In genomic region chr10:82267014-82267413, GRCh38 we compare ENCODE assay signal across 25 cellular contexts.
A peak's percentile ranks its signal among the peaks of the same experiment; 100 is the strongest.
DNase-seq lines count a peak whose midpoint lies in the region; ATAC-seq and TF ChIP-seq lines count a peak whose summit lies in the region.
"Had no signal": no experiment of that assay in that cellular context is flagged by ENCODE, and none has a peak within 500 bp of the region (broad histone marks: within the 10 kb centered on the region; RNA-seq: fewer than 3 reads in every experiment).

No MANE protein-coding gene starts in this region.

- TF ChIP-seq CTCF in OCI-LY7 (conservative IDR thresholded peaks at IDR 0.05; ENCODE audit: low read length) (no peak), choroid plexus epithelial cell (conservative IDR thresholded peaks at IDR 0.05; ENCODE audit: low read depth, low read length) (no peak), lung (IDR thresholded peaks at IDR 0.05; ENCODE audit: control extremely low read depth, extremely low read depth) (no peak), GM13977 (IDR thresholded peaks at IDR 0.05; ENCODE audit: extremely low read depth, insufficient read depth, missing control alignments) (no peak)

- H3K9me3 ChIP-seq in OCI-LY7 (ENCODE audit: low read length) = no peaks in the 10 kb centered on the region
- H3K9me3 ChIP-seq in lung (ENCODE audit: control insufficient read depth in 2 of 2, insufficient read depth in 1 of 2, low read length in 1 of 2) = peaks cover 0 to 5% of the 10 kb centered on the region in 2 donors
- H3K9me3 ChIP-seq: body of pancreas, psoas muscle, transverse colon had no signal

- CTCF ChIA-PET in OCI-LY7 (lab: Charles Lee; ENCODE audit: unreplicated experiment) = no interaction called here

- H3K79me2 ChIP-seq in OCI-LY7 (ENCODE audit: insufficient read depth, low read depth, low read length) = no peaks in the 10 kb centered on the region

- no peak overlapping the region for H2AFZ ChIP-seq in OCI-LY7 (ENCODE audit: low read length)

- H3K27me3 ChIP-seq in lung (ENCODE audit: control insufficient read depth, insufficient read depth) = no peaks in the 10 kb centered on the region
- H3K27me3 ChIP-seq: body of pancreas, transverse colon had no signal

- no peak for DNase-seq in OCI-LY7 (ENCODE audit: low spot score)
- peak; percentile 59 for DNase-seq in choroid plexus epithelial cell (ENCODE audit: low read depth)
- no peak for DNase-seq in lung (ENCODE audit: low spot score)
- DNase-seq in GM13977 (ENCODE audit: low spot score) = no peak
- no peak for DNase-seq in NCI-H69 (lab: John Stamatoyannopoulos, UW)
- no peak for DNase-seq in activated T-cell treated with anti-CD3 and anti-CD28 coated beads, Interleukin-2, amount 50 U/mL, for 1 hour
- DNase-seq: activated CD4-positive, alpha-beta T cell treated with anti-CD3 and anti-CD28 coated beads, Interleukin-2, amount 10 ng/mL, durations not matched to agents 7 days and 5 days; activated naive CD8-positive, alpha-beta T cell treated with anti-CD3 and anti-CD28 coated beads, Interleukin-2, amount 50 U/mL, for 24 hours; activated T-cell treated with anti-CD3 and anti-CD28 coated beads, Interleukin-2, amount 50 U/mL, for 48 hours; body of pancreas; CD4-positive, alpha-beta T cell; effector CD4-positive, alpha-beta T cell; KG1; NCI-H1436; NCI-H446 treated with DMSO at 0.1 percent for 48 hours; PC-3; psoas muscle; SHP77; stimulated activated CD4-positive, alpha-beta T cell treated with anti-CD3 and anti-CD28 coated beads, Interleukin-1b, Interleukin-23, amount 100 ng/mL, for 48 hours; stimulated activated CD8-positive, alpha-beta memory T cell treated with anti-CD3 and anti-CD28 coated beads, Interleukin-4, amount 100 ng/mL, for 48 hours; stimulated activated naive CD8-positive, alpha-beta T cell treated with anti-CD3 and anti-CD28 coated beads, Interleukin-15, amount 100 ng/mL, for 72 hours; T-helper 9 cell; transverse colon; WERI-Rb-1 had no signal

- no peaks in the 10 kb centered on the region for H4K20me1 ChIP-seq in OCI-LY7 (ENCODE audit: insufficient read depth, low read length)

- H3K27ac ChIP-seq in OCI-LY7 (ENCODE audit: low read depth, low read length, poor library complexity, severe bottlenecking) = no peak overlapping the region
- no peak overlapping the region for H3K27ac ChIP-seq in lung (ENCODE audit: low read depth in 1 of 2, low read length in 1 of 2)
- H3K27ac ChIP-seq: body of pancreas, psoas muscle, transverse colon, WERI-Rb-1 had no signal

- peak; percentile 65 for ATAC-seq in lung (ENCODE audit: insufficient read depth, low FRiP score)
- no peak for ATAC-seq in GM19324 (IDR thresholded peaks at IDR 0.05; ENCODE audit: low FRiP score, unreplicated experiment)
- ATAC-seq: activated naive CD8-positive, alpha-beta T cell treated with anti-CD3 and anti-CD28 coated beads, Interleukin-2, amount 50 U/mL, for 24 hours; body of pancreas; PC-3; stimulated activated naive CD8-positive, alpha-beta T cell treated with anti-CD3 and anti-CD28 coated beads, Interleukin-15, amount 100 ng/mL, for 72 hours had no signal

- H3K4me1 ChIP-seq in OCI-LY7 (ENCODE audit: insufficient read depth, low read length, poor library complexity, severe bottlenecking) (peaks cover 20% of the 10 kb centered on the region), lung (ENCODE audit: control insufficient read depth in 2 of 2, insufficient read depth in 2 of 2, low read length in 2 of 2) (no peaks in the 10 kb centered on the region)
- H3K4me1 ChIP-seq: body of pancreas, psoas muscle, transverse colon had no signal

- H3K36me3 ChIP-seq in OCI-LY7 (ENCODE audit: insufficient read depth, low read length) (no peaks in the 10 kb centered on the region), lung (ENCODE audit: control insufficient read depth in 2 of 2, insufficient read depth in 2 of 2, low read length in 2 of 2) (no peaks in the 10 kb centered on the region)
- H3K36me3 ChIP-seq: transverse colon, WERI-Rb-1 had no signal

- H3K4me3 ChIP-seq in OCI-LY7 (ENCODE audit: low read depth, low read length, poor library complexity, severe bottlenecking) (no peak overlapping the region), choroid plexus epithelial cell (ENCODE audit: low read depth, low read length) (no peak overlapping the region), lung (no peak overlapping the region)
- H3K4me3 ChIP-seq: body of pancreas, psoas muscle, transverse colon had no signal

- 72 to 74% methylated on average over 2 of the region's 2 CpGs for WGBS in lung, 2 donors

- POLR2A ChIA-PET in OCI-LY7 (lab: Charles Lee) = interaction anchor here (1.1 kb wide), 1 partner anchor 15 kb away, joined by 3 read pairs; no protein-coding TSS in a partner anchor

- peak overlapping the region; percentile 40; the same call in 1 of the 2 replicates for H3K4me2 ChIP-seq in OCI-LY7 (ENCODE audit: low read length)

- no peaks in the 10 kb centered on the region for H3K9me2 ChIP-seq in OCI-LY7 (ENCODE audit: insufficient read depth, low read length)

- no TSS peak for BruUV-seq in OCI-LY7 (replicated peaks; lab: Mats Ljungman, UMichigan)

- in situ Hi-C loops in GM13977 (cut with MboI; ENCODE audit: low pct_unique_long_range_greater_than_20kb, low sequenced_read_pairs, unreplicated experiment) = no loop called here

- intact Hi-C loops in OCI-LY7 (cut with micrococcal nuclease; ENCODE audit: unreplicated experiment) = no loop called here
